ENCODE assay signal across 11 cellular contexts in genomic region chr13:39196957-39197644, GRCh38.
DNase-seq lines count a peak whose midpoint lies in the region; ATAC-seq and TF ChIP-seq lines count a peak whose summit lies in the region.
"Had no signal": no experiment of that assay in that cellular context is flagged by ENCODE, and none has a peak within 500 bp of the region (broad histone marks: within the 10 kb centered on the region; RNA-seq: fewer than 3 reads in every experiment).

No MANE protein-coding gene starts in this region.

- no peaks in the 10 kb centered on the region for H3K36me3 ChIP-seq in left ventricle myocardium inferior
- H3K36me3 ChIP-seq: neural progenitor cell had no signal

- H3K4me1 Mint-ChIP-seq in stimulated activated naive CD8-positive, alpha-beta T cell treated with anti-CD3 and anti-CD28 coated beads, Interleukin-15, amount 100 ng/mL, for 72 hours: no peaks in the 10 kb centered on the region
- H3K4me1 Mint-ChIP-seq: CD14-positive monocyte had no signal

- peaks cover 26% of the 10 kb centered on the region for H3K27me3 Mint-ChIP-seq in stimulated activated naive CD8-positive, alpha-beta T cell treated with anti-CD3 and anti-CD28 coated beads, Interleukin-15, amount 100 ng/mL, for 72 hours

- H3K9me3 ChIP-seq in left ventricle myocardium inferior (replicated peaks): no peaks in the 10 kb centered on the region

- ATAC-seq in GM21619 (IDR thresholded peaks at IDR 0.05; ENCODE audit: unreplicated experiment) (peak; percentile 86), HG03575 (IDR thresholded peaks at IDR 0.05; ENCODE audit: extremely low read depth, insufficient number of reproducible peaks, low FRiP score, unreplicated experiment) (peak; percentile 68)
- peak; percentile 70 for ATAC-seq in stimulated activated naive CD8-positive, alpha-beta T cell treated with anti-CD3 and anti-CD28 coated beads, Interleukin-15, amount 100 ng/mL, for 72 hours

- H3K9me3 Mint-ChIP-seq in stimulated activated naive CD8-positive, alpha-beta T cell treated with anti-CD3 and anti-CD28 coated beads, Interleukin-15, amount 100 ng/mL, for 72 hours: no peaks in the 10 kb centered on the region
- H3K9me3 Mint-ChIP-seq: neural progenitor cell had no signal

- H3K4me3 Mint-ChIP-seq in stimulated activated naive CD8-positive, alpha-beta T cell treated with anti-CD3 and anti-CD28 coated beads, Interleukin-15, amount 100 ng/mL, for 72 hours: no peak overlapping the region
- H3K4me3 Mint-ChIP-seq: CD14-positive monocyte, neural progenitor cell had no signal

- H3K27me3 ChIP-seq in left ventricle myocardium inferior (ENCODE audit: low read depth): no peaks in the 10 kb centered on the region
- H3K27me3 ChIP-seq: neural progenitor cell had no signal

- peaks cover 25% of the 10 kb centered on the region for H3K4me1 ChIP-seq in left ventricle myocardium inferior

- H3K27ac Mint-ChIP-seq in stimulated activated naive CD8-positive, alpha-beta T cell treated with anti-CD3 and anti-CD28 coated beads, Interleukin-15, amount 100 ng/mL, for 72 hours: no peak overlapping the region
- H3K27ac Mint-ChIP-seq: CD14-positive monocyte, neural progenitor cell had no signal

- DNase-seq in left ventricle myocardium inferior (no peak), cardiac septum (ENCODE audit: low spot score) (no peak), cerebellar cortex (ENCODE audit: low spot score) (no peak), dedifferentiated amniotic fluid mesenchymal stem cell (ENCODE audit: extremely low spot score) (no peak)
- DNase-seq in stimulated activated naive CD8-positive, alpha-beta T cell treated with anti-CD3 and anti-CD28 coated beads, Interleukin-15, amount 100 ng/mL, for 72 hours: no peak
- DNase-seq in stimulated activated naive CD4-positive, alpha-beta T cell (lab: John Stamatoyannopoulos, UW): no peak
- DNase-seq: NCI-H2171 treated with DMSO at 0.1 percent for 48 hours had no signal

- intact Hi-C loops in left ventricle myocardium inferior (cut with micrococcal nuclease): no loop called here
- intact Hi-C loops in cardiac septum (cut with DNase I): loop anchor here (5.0 kb wide), 1 partner anchor 60 kb away; no protein-coding TSS in a partner anchor

- no peak for TF ChIP-seq CTCF in left ventricle myocardium inferior (IDR thresholded peaks at IDR 0.05; ENCODE audit: borderline replicate concordance)

- peak overlapping the region; percentile 49 for H3K27ac ChIP-seq in left ventricle myocardium inferior (replicated peaks)
- H3K27ac ChIP-seq: neural progenitor cell had no signal

- no peak overlapping the region for H3K4me3 ChIP-seq in left ventricle myocardium inferior
- H3K4me3 ChIP-seq: neural progenitor cell had no signal
